Comparison of ENCODE assay signal across 1 cellular context in genomic region chr19:48487544-48487943, GRCh38.
TF ChIP-seq lines count a peak whose summit lies in the region.

No MANE protein-coding gene starts in this region.

TF ChIP-seq in endothelial cell of umbilical vein, 7 proteins besides CTCF, POLR2A, EP300 and RAD21:
- no peak for TF ChIP-seq GATA2 (IDR thresholded peaks at IDR 0.05; ENCODE audit: insufficient read depth, insufficient read length, low read depth, low read length)
- no peak for TF ChIP-seq EZH2 (IDR thresholded peaks at IDR 0.05; ENCODE audit: borderline replicate concordance, low read depth, low read length, severe bottlenecking)
- no peak for TF ChIP-seq MYC (IDR thresholded peaks at IDR 0.05; ENCODE audit: low read depth, low read length)
- no peak for TF ChIP-seq POLR2AphosphoS5 (IDR thresholded peaks at IDR 0.05; ENCODE audit: insufficient read depth, low read depth, low read length)
- TF ChIP-seq FOS (IDR thresholded peaks at IDR 0.05; ENCODE audit: borderline replicate concordance, insufficient read depth, low read length), result no peak
- TF ChIP-seq MAX (IDR thresholded peaks at IDR 0.05; ENCODE audit: insufficient read depth, insufficient read length), result no peak
- no peak for TF ChIP-seq JUN (IDR thresholded peaks at IDR 0.05; ENCODE audit: borderline replicate concordance, insufficient read depth, insufficient read length, low read depth)
